Comparison of ENCODE assay signal across 20 cellular contexts in genomic region chr9:77502568-77502967, GRCh38.
"Had no signal": no experiment of that assay in that cellular context is flagged by ENCODE, and none has a peak within 500 bp of the region (broad histone marks: within the 10 kb centered on the region; RNA-seq: fewer than 3 reads in every experiment).

No MANE protein-coding gene starts in this region.

- H3K27ac Mint-ChIP-seq: activated CD4-positive, alpha-beta memory T cell treated with anti-CD3 and anti-CD28 coated beads for 36 hours; activated naive CD4-positive, alpha-beta T cell treated with anti-CD3 and anti-CD28 coated beads for 36 hours; effector memory CD8-positive, alpha-beta T cell; memory B cell had no signal

- H3K9me3 ChIP-seq: body of pancreas, gastrocnemius medialis, heart left ventricle, SJSA1, testis had no signal

- DNase-seq: activated CD4-positive, alpha-beta memory T cell treated with anti-CD3 and anti-CD28 coated beads for 36 hours; activated CD4-positive, alpha-beta T cell treated with anti-CD3 and anti-CD28 coated beads for 48 hours; activated effector memory CD4-positive, alpha-beta T cell treated with Interleukin-2 at 50 U/mL for 16 hours; activated naive CD4-positive, alpha-beta T cell treated with anti-CD3 and anti-CD28 coated beads for 36 hours; activated T-cell treated with anti-CD3 and anti-CD28 coated beads, Interleukin-2, amount 50 U/mL, for 48 hours; body of pancreas; effector memory CD8-positive, alpha-beta T cell; gastrocnemius medialis; heart left ventricle; left colon; right cardiac atrium; stimulated activated CD4-positive, alpha-beta T cell treated with anti-CD3 and anti-CD28 coated beads, Interleukin-1b, Interleukin-23, amount 100 ng/mL, for 48 hours; T-helper 1 cell; testis; trophoblast cell had no signal

- H3K9me3 Mint-ChIP-seq: activated CD4-positive, alpha-beta memory T cell treated with anti-CD3 and anti-CD28 coated beads for 36 hours; activated naive CD4-positive, alpha-beta T cell treated with anti-CD3 and anti-CD28 coated beads for 36 hours; effector memory CD8-positive, alpha-beta T cell; memory B cell had no signal

- H3K79me2 ChIP-seq: parathyroid adenoma had no signal

- H3K4me1 ChIP-seq: body of pancreas, gastrocnemius medialis, parathyroid adenoma had no signal

- H2AFZ ChIP-seq: parathyroid adenoma had no signal

- H3K27me3 ChIP-seq: body of pancreas, gastrocnemius medialis, heart left ventricle, SJSA1, testis had no signal

- H3K27ac ChIP-seq: body of pancreas, gastrocnemius medialis, heart left ventricle, parathyroid adenoma, SJSA1, skin epidermis, testis had no signal

- H3K36me3 Mint-ChIP-seq: activated CD4-positive, alpha-beta memory T cell treated with anti-CD3 and anti-CD28 coated beads for 36 hours; memory B cell had no signal

- H3K4me1 Mint-ChIP-seq: memory B cell had no signal

- H3K4me3 Mint-ChIP-seq: activated CD4-positive, alpha-beta memory T cell treated with anti-CD3 and anti-CD28 coated beads for 36 hours; activated naive CD4-positive, alpha-beta T cell treated with anti-CD3 and anti-CD28 coated beads for 36 hours; effector memory CD8-positive, alpha-beta T cell; memory B cell had no signal

- H3K4me3 ChIP-seq: body of pancreas, gastrocnemius medialis, heart left ventricle, SJSA1, skin epidermis, testis had no signal

- H3K9ac ChIP-seq: parathyroid adenoma had no signal

- ATAC-seq: body of pancreas; effector memory CD8-positive, alpha-beta T cell; esophagus mucosa; gastrocnemius medialis; heart left ventricle; left colon; right cardiac atrium had no signal

- H3K36me3 ChIP-seq: gastrocnemius medialis, heart left ventricle, SJSA1 had no signal
